In genomic region chr20:37627060-37627766, GRCh38 we compare ENCODE assay signal across 9 cellular contexts.
DNase-seq lines count a peak whose midpoint lies in the region; ATAC-seq, FAIRE-seq and TF ChIP-seq lines count a peak whose summit lies in the region.
"Had no signal": no experiment of that assay in that cellular context is flagged by ENCODE, and none has a peak within 500 bp of the region (broad histone marks: within the 10 kb centered on the region; RNA-seq: fewer than 3 reads in every experiment).

No MANE protein-coding gene starts in this region.

- no peaks in the 10 kb centered on the region for H3K36me3 Mint-ChIP-seq in MCF 10A (ENCODE audit: insufficient read depth, unreplicated experiment)

- no peaks in the 10 kb centered on the region for H4K20me1 ChIP-seq in endothelial cell of umbilical vein (replicated peaks; ENCODE audit: control insufficient read depth, extremely low read depth, insufficient read depth, low read length)

- no peak overlapping the region for H2BK5ac ChIP-seq in neuronal stem cell (ENCODE audit: low read length)

- H3K14ac ChIP-seq in neuronal stem cell (ENCODE audit: low read length): no peak overlapping the region

- peak; percentile 72 for FAIRE-seq in endothelial cell of umbilical vein (lab: Jason Lieb, UNC)

- dilution Hi-C loops in endothelial cell of umbilical vein (cut with MboI; ENCODE audit: extremely low pct_ligation_motif_present, low sequenced_read_pairs): no loop called here

- H3K4me1 Mint-ChIP-seq in MCF 10A (ENCODE audit: insufficient read depth, unreplicated experiment): no peaks in the 10 kb centered on the region

- no peak overlapping the region for H3K27ac Mint-ChIP-seq in MCF 10A (ENCODE audit: low read depth, unreplicated experiment)
- H3K27ac Mint-ChIP-seq: CD4-positive, alpha-beta T cell had no signal

- no peak overlapping the region for H4K8ac ChIP-seq in neuronal stem cell (ENCODE audit: low read depth, low read length)

- no peak overlapping the region for H2BK12ac ChIP-seq in neuronal stem cell (ENCODE audit: low read length)

- H3K79me2 ChIP-seq in endothelial cell of umbilical vein (ENCODE audit: control insufficient read depth, insufficient read depth, low read length): no peaks in the 10 kb centered on the region

- intact Hi-C loops in MCF 10A (cut with micrococcal nuclease) (no loop called here), breast epithelium (cut with DNase I; ENCODE audit: low total_unique reads) (no loop called here), endothelial cell of umbilical vein (cut with micrococcal nuclease) (no loop called here)

- CTCF ChIA-PET in MCF 10A (lab: Yijun Ruan, JAX) (interaction anchor here (0.6 to 0.9 kb wide), 2 partner anchors 11 to 581 kb away, joined by 3 to 4 read pairs; no protein-coding TSS in a partner anchor), endothelial cell of umbilical vein (lab: Charles Lee) (interaction anchor here (1.0 kb wide), 1 partner anchor 678 kb away, joined by 4 read pairs; no protein-coding TSS in a partner anchor)

- TF ChIP-seq POLR2A in breast epithelium (IDR thresholded peaks at IDR 0.05) (no peak), endothelial cell of umbilical vein (IDR thresholded peaks at IDR 0.05; ENCODE audit: low read depth, low read length) (no peak)

- H3K36me3 ChIP-seq in breast epithelium (no peaks in the 10 kb centered on the region), endothelial cell of umbilical vein (ENCODE audit: control insufficient read depth in 2 of 2, extremely low read depth in 1 of 2, insufficient read depth in 2 of 2, low read length in 2 of 2) (no peaks in the 10 kb centered on the region), neuronal stem cell (replicated peaks in 1 of 2; ENCODE audit: control insufficient read depth in 2 of 2, insufficient read depth in 2 of 2, low read length in 2 of 2) (no peaks in the 10 kb centered on the region)

- H2BK15ac ChIP-seq in neuronal stem cell (ENCODE audit: low read length): no peak overlapping the region

- H3K4me2 ChIP-seq in endothelial cell of umbilical vein (ENCODE audit: insufficient read depth, low read length): no peak overlapping the region
- no peak overlapping the region for H3K4me2 ChIP-seq in neuronal stem cell (ENCODE audit: insufficient read depth, low read length, poor library complexity, severe bottlenecking)

- H3K9me1 ChIP-seq in endothelial cell of umbilical vein (replicated peaks; ENCODE audit: control insufficient read depth, extremely low read depth, insufficient read depth, low read length): no peaks in the 10 kb centered on the region

- no TSS peak for BruUV-seq in MCF 10A (replicated peaks; lab: Mats Ljungman, UMichigan)
- no TSS peak for BruUV-seq in endothelial cell of umbilical vein (replicated peaks; lab: Mats Ljungman, UMichigan)

- H3K9me3 ChIP-seq in breast epithelium (no peaks in the 10 kb centered on the region), endothelial cell of umbilical vein (replicated peaks; ENCODE audit: control insufficient read depth, insufficient read depth, low read length) (no peaks in the 10 kb centered on the region), neuronal stem cell (replicated peaks in 1 of 2; ENCODE audit: control insufficient read depth in 2 of 2, insufficient read depth in 1 of 2, low read depth in 1 of 2, low read length in 2 of 2) (no peaks in the 10 kb centered on the region)

- H3K4ac ChIP-seq in neuronal stem cell (ENCODE audit: low read length): no peak overlapping the region

- peaks cover 0 to 49% of the 10 kb centered on the region in 2 donors for H3K27me3 ChIP-seq in breast epithelium
- H3K27me3 ChIP-seq in endothelial cell of umbilical vein (ENCODE audit: control insufficient read depth in 2 of 2, insufficient read depth in 2 of 2, low read length in 2 of 2): peaks cover 2 to 6% of the 10 kb centered on the region in 2 experiments
- H3K27me3 ChIP-seq in neuronal stem cell (ENCODE audit: control insufficient read depth in 3 of 3, insufficient read depth in 3 of 3, low read depth in 1 of 3, low read length in 3 of 3): peaks cover 0 to 7% (median 0%) of the 10 kb centered on the region in 3 experiments

- peaks cover 73% of the 10 kb centered on the region for H3K27me3 Mint-ChIP-seq in MCF 10A (ENCODE audit: insufficient read depth, unreplicated experiment)

- no peak for ATAC-seq in GM18502 (IDR thresholded peaks at IDR 0.05; ENCODE audit: poor library complexity, unreplicated experiment)
- ATAC-seq in GM18907 (IDR thresholded peaks at IDR 0.05; ENCODE audit: unreplicated experiment): no peak

- H3K27ac ChIP-seq in breast epithelium: no peak overlapping the region
- H3K27ac ChIP-seq in endothelial cell of umbilical vein (ENCODE audit: insufficient read depth, low read depth, low read length): no peak overlapping the region
- no peak overlapping the region for H3K27ac ChIP-seq in neuronal stem cell (replicated peaks; ENCODE audit: low read length)

- no peaks in the 10 kb centered on the region for H3K9me3 Mint-ChIP-seq in MCF 10A (ENCODE audit: unreplicated experiment)
- H3K9me3 Mint-ChIP-seq: CD4-positive, alpha-beta T cell had no signal

- H2AFZ ChIP-seq in endothelial cell of umbilical vein (ENCODE audit: low read depth, low read length): no peak overlapping the region
- H2AFZ ChIP-seq in neuronal stem cell (ENCODE audit: low read length): no peak overlapping the region

- no peak overlapping the region for H2BK120ac ChIP-seq in neuronal stem cell (ENCODE audit: low read depth, low read length)

- H3K23ac ChIP-seq in neuronal stem cell (ENCODE audit: low read depth, low read length, poor library complexity): no peak overlapping the region

- no peak overlapping the region for H4K91ac ChIP-seq in neuronal stem cell (ENCODE audit: low read depth, low read length, poor library complexity)

- H3K18ac ChIP-seq in neuronal stem cell (ENCODE audit: low read length): no peak overlapping the region

- H3K9ac ChIP-seq in endothelial cell of umbilical vein (replicated peaks; ENCODE audit: extremely low read depth, insufficient read depth, low read length): no peak overlapping the region
- H3K9ac ChIP-seq in neuronal stem cell (ENCODE audit: low read depth, low read length, poor library complexity): no peak overlapping the region

- H3K4me3 ChIP-seq in breast epithelium: no peak overlapping the region
- no peak overlapping the region for H3K4me3 ChIP-seq in endothelial cell of umbilical vein (replicated peaks in 1 of 3; ENCODE audit: insufficient read depth in 1 of 3, low read depth in 1 of 3, low read length in 3 of 3)
- no peak overlapping the region for H3K4me3 ChIP-seq in neuronal stem cell (ENCODE audit: low read length in 2 of 2)

- H3K79me1 ChIP-seq in neuronal stem cell (ENCODE audit: low read depth, low read length): no peaks in the 10 kb centered on the region

- DNase-seq in MCF 10A (ENCODE audit: unreplicated experiment) (peak; percentile 69), breast epithelium (ENCODE audit: low spot score in 2 of 2) (no peak), SK-N-DZ (ENCODE audit: low spot score) (peak; percentile 67), endothelial cell of umbilical vein (ENCODE audit: low read depth, low spot score) (peak; percentile 52), neuronal stem cell (ENCODE audit: low spot score) (peak; percentile 82), NCI-H69 (lab: John Stamatoyannopoulos, UW) (no peak)

- POLR2A ChIA-PET in MCF 10A (lab: Yijun Ruan, JAX): interaction anchor here (0.6 kb wide), 1 partner anchor 391 kb away, joined by 4 read pairs; no protein-coding TSS in a partner anchor
- POLR2A ChIA-PET in endothelial cell of umbilical vein (lab: Charles Lee): no interaction called here

- H2AK5ac ChIP-seq in neuronal stem cell (ENCODE audit: low read depth, low read length): no peak overlapping the region

- H3K4me1 ChIP-seq in breast epithelium (no peaks in the 10 kb centered on the region), endothelial cell of umbilical vein (ENCODE audit: control insufficient read depth, extremely low read depth, insufficient read depth, low read length) (no peaks in the 10 kb centered on the region), neuronal stem cell (ENCODE audit: control insufficient read depth in 2 of 2, insufficient read depth in 1 of 2, low read depth in 1 of 2, low read length in 2 of 2) (no peaks in the 10 kb centered on the region)

- TF ChIP-seq CTCF in MCF 10A (IDR thresholded peaks at IDR 0.05; ENCODE audit: unreplicated experiment): no peak
- TF ChIP-seq CTCF in breast epithelium (IDR thresholded peaks at IDR 0.05): no peak
- TF ChIP-seq CTCF in endothelial cell of umbilical vein (IDR thresholded peaks at IDR 0.05; ENCODE audit: extremely low read depth in 1 of 2, insufficient read depth in 1 of 2, low read depth in 1 of 2, low read length in 2 of 2): no peak

- no peak overlapping the region for H3K4me3 Mint-ChIP-seq in MCF 10A (ENCODE audit: unreplicated experiment)
- H3K4me3 Mint-ChIP-seq: CD4-positive, alpha-beta T cell had no signal

- WGBS in neuronal stem cell (ENCODE audit: extremely low coverage in 2 of 2, insufficient read length in 2 of 2, insufficient replicate concordance in 1 of 2), 2 donors: no CpG with 5 or more reads among the region's 15 CpGs

TF ChIP-seq in endothelial cell of umbilical vein, 7 proteins besides CTCF, POLR2A, EP300 and RAD21:
- TF ChIP-seq GATA2 (IDR thresholded peaks at IDR 0.05; ENCODE audit: insufficient read depth, insufficient read length, low read depth, low read length) (no peak), POLR2AphosphoS5 (IDR thresholded peaks at IDR 0.05; ENCODE audit: insufficient read depth, low read depth, low read length) (no peak), EZH2 (IDR thresholded peaks at IDR 0.05; ENCODE audit: borderline replicate concordance, low read depth, low read length, severe bottlenecking) (no peak), MYC (IDR thresholded peaks at IDR 0.05; ENCODE audit: low read depth, low read length) (no peak), FOS (IDR thresholded peaks at IDR 0.05; ENCODE audit: borderline replicate concordance, insufficient read depth, low read length) (no peak), JUN (IDR thresholded peaks at IDR 0.05; ENCODE audit: borderline replicate concordance, insufficient read depth, insufficient read length, low read depth) (no peak), MAX (IDR thresholded peaks at IDR 0.05; ENCODE audit: insufficient read depth, insufficient read length) (no peak)

Comparison
In these comparisons a context has a peak if more than half of its experiments do, and no peak if none do; other contexts are left out.
1. DNase-seq: peak in MCF 10A (single experiment), SK-N-DZ (single experiment), endothelial cell of umbilical vein (single experiment) and neuronal stem cell (single experiment); none in breast epithelium (0 of 2) and NCI-H69 (single experiment).